22 cellular contexts compared by ENCODE assay signal in genomic region chr2:174072069-174072468, GRCh38.
A peak's percentile ranks its signal among the peaks of the same experiment; 100 is the strongest.
DNase-seq lines count a peak whose midpoint lies in the region; ATAC-seq and TF ChIP-seq lines count a peak whose summit lies in the region.
"Had no signal": no experiment of that assay in that cellular context is flagged by ENCODE, and none has a peak within 500 bp of the region (broad histone marks: within the 10 kb centered on the region; RNA-seq: fewer than 3 reads in every experiment).

No MANE protein-coding gene starts in this region.

- intact Hi-C loops in left lung (cut with DNase I), result no loop called here

- no peaks in the 10 kb centered on the region for H3K27me3 ChIP-seq in left lung
- H3K27me3 ChIP-seq: SJCRH30 had no signal

- H3K36me3 ChIP-seq in left lung, result peaks cover 0 to 9% of the 10 kb centered on the region in 2 donors

- H3K4me1 ChIP-seq in left lung, result no peaks in the 10 kb centered on the region
- H3K4me1 ChIP-seq: SJCRH30 had no signal

- ATAC-seq in HG03342 (IDR thresholded peaks at IDR 0.05; ENCODE audit: unreplicated experiment) (peak; percentile 58), left lung (peak; percentile 64), HG03457 (IDR thresholded peaks at IDR 0.05; ENCODE audit: unreplicated experiment) (no peak)
- ATAC-seq: left lobe of liver, PC-3, T-helper 17 cell had no signal

- H3K4me3 ChIP-seq in GM12865 (ENCODE audit: low read depth, low read length) (no peak overlapping the region), left lung (no peak overlapping the region)
- H3K4me3 ChIP-seq: SJCRH30 had no signal

- H3K9me3 ChIP-seq in left lung, result no peaks in the 10 kb centered on the region
- H3K9me3 ChIP-seq: SJCRH30 had no signal

- TF ChIP-seq CTCF in GM12865 (IDR thresholded peaks at IDR 0.05; ENCODE audit: insufficient read depth, low read depth, low read length, missing control alignments) (no peak), left lung (IDR thresholded peaks at IDR 0.05) (no peak)

- no peak overlapping the region for H3K27ac ChIP-seq in left lung
- H3K27ac ChIP-seq: SJCRH30 had no signal

- DNase-seq in GM12865 (ENCODE audit: low read depth) (peak; percentile 36), NOMO-1 treated with DMSO at 0.1 percent for 48 hours (lab: John Stamatoyannopoulos, UW; ENCODE audit: unreplicated experiment) (peak; percentile 75), left lung (no peak), NCI-H69 (lab: John Stamatoyannopoulos, UW) (no peak), NCI-H2196 (lab: John Stamatoyannopoulos, UW; ENCODE audit: unreplicated experiment) (no peak)
- no peak for DNase-seq in activated CD4-positive, alpha-beta T cell treated with anti-CD3 and anti-CD28 coated beads, Interleukin-2, amount 50 U/mL, for 4 hours
- DNase-seq: activated CD4-positive, alpha-beta T cell treated with anti-CD3 and anti-CD28 coated beads, Interleukin-2, amount 50 U/mL, for 1 hour; CD8-positive, alpha-beta memory T cell; DND-41; IMR-90; midbrain; MM.1S; NCI-H2029; NCI-H524; PC-3; posterior cingulate gyrus; stimulated activated naive CD4-positive, alpha-beta T cell; T-helper 17 cell had no signal

Comparison
In these comparisons a context has a peak if more than half of its experiments do, and no peak if none do; other contexts are left out.
1. DNase-seq: peak in GM12865 (single experiment) and NOMO-1 treated with DMSO at 0.1 percent for 48 hours (single experiment); none in left lung (0 of 2), NCI-H69 (single experiment), activated CD4-positive, alpha-beta T cell treated with anti-CD3 and anti-CD28 coated beads, Interleukin-2, amount 50 U/mL, for 4 hours (0 of 2) and NCI-H2196 (single experiment).